15 cellular contexts compared by ENCODE assay signal in the genomic region with DNA sequence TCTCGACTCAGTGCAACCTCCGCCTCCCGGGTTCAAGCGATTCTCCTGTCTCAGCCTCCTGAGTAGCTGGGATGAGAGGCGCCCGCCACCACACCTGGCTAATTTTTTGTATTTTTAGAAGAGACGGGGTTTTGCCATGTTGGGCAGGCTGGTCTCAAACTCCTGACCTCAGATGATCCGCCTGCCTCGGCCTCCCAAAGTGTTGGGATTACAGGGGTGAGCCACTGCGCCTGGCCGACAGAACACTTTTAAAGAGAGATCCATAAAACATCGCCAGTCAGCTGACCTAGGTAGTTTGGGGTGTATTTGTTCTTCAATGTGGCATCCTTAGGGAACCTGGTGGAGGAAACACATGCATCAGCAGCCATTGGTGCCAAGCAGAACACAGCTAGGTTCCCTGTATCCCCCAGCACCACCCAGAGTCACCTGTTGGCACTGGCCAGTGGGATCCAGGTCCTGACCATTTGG. TPM values are rescaled to one million over a fixed set of nuclear protein-coding genes. Genes with fewer than 3 reads are reported as not detected.
A peak's percentile ranks its signal among the peaks of the same experiment; 100 is the strongest.
DNase-seq lines count a peak whose midpoint lies in the region; ATAC-seq and TF ChIP-seq lines count a peak whose summit lies in the region.
"Not testable (repeated sequence)": the region's sequence is repeated elsewhere in the genome, so short reads cannot be mapped to it uniquely, and the experiment has no call there.
"Had no signal": no experiment of that assay in that cellular context is flagged by ENCODE, and none has a peak within 500 bp of the region (broad histone marks: within the 10 kb centered on the region; RNA-seq: fewer than 3 reads in every experiment).

No MANE protein-coding gene starts in this region.

- intact Hi-C loops in MCF 10A (cut with micrococcal nuclease) (loop anchor here (1.0 to 2.0 kb wide), 2 partner anchors 35 to 129 kb away; no protein-coding TSS in a partner anchor), left lung (cut with DNase I) (loop anchor here in 1 of 2 donors (5.0 kb wide), 1 partner anchor 36 kb away; no protein-coding TSS in a partner anchor)
- intact Hi-C loops in esophagus squamous epithelium (cut with DNase I); posterior vena cava (cut with DNase I); uterus (cut with DNase I; ENCODE audit: low total_unique reads): not testable (repeated sequence)

- CTCF ChIA-PET in MCF 10A (lab: Yijun Ruan, JAX) = interaction anchor here (0.6 to 22.6 kb wide), 26 partner anchors 9 to 211 kb away, joined by 3 to 647 read pairs (median 6); a partner anchor contains a TSS

- not testable (repeated sequence) for H3K4me3 ChIP-seq in Peyer's patch; esophagus squamous epithelium; left lung; subcutaneous abdominal adipose tissue (ENCODE audit: low read depth in 1 of 5, low read length in 5 of 5); uterus

- H3K27ac ChIP-seq in Peyer's patch = peak overlapping the region in 3 of 4 donors; percentile 50 to 80 (median 55)
- H3K27ac ChIP-seq in esophagus squamous epithelium = peak overlapping the region; percentile 71 to 86 (median 84)
- H3K27ac ChIP-seq in left lung = peak overlapping the region; percentile 28 to 50
- peak overlapping the region; percentile 61 for H3K27ac ChIP-seq in subcutaneous abdominal adipose tissue (ENCODE audit: low read depth, low read length)
- peak overlapping the region; percentile 88 to 90 for H3K27ac ChIP-seq in uterus

- peak overlapping the region in 2 of 5 donors; percentile 35 to 52 for H3K9ac ChIP-seq in subcutaneous abdominal adipose tissue (ENCODE audit: low read length in 5 of 5)

- not testable (repeated sequence) for H3K4me1 ChIP-seq in Peyer's patch, left lung
- peaks cover 18 to 76% (median 29%) of the 10 kb centered on the region in 3 donors for H3K4me1 ChIP-seq in esophagus squamous epithelium
- peaks cover 0 to 25% (median 13%) of the 10 kb centered on the region in 5 donors for H3K4me1 ChIP-seq in subcutaneous abdominal adipose tissue (ENCODE audit: control insufficient read depth in 5 of 5, insufficient read depth in 5 of 5, low read length in 5 of 5)
- peaks cover 0 to 11% of the 10 kb centered on the region in 2 donors for H3K4me1 ChIP-seq in uterus

- not testable (repeated sequence) for BruUV-seq in MCF 10A (replicated peaks; lab: Mats Ljungman, UMichigan)

- peak overlapping the region; percentile 46 for H3K4me3 Mint-ChIP-seq in MCF 10A (ENCODE audit: unreplicated experiment)

- whole genome bisulfite sequencing in esophagus squamous epithelium, 2 donors = 83 to 91% methylated on average over 5 to 12 of the region's 12 CpGs

- peak overlapping the region; percentile 95 for H3K27ac Mint-ChIP-seq in MCF 10A (ENCODE audit: low read depth, unreplicated experiment)

- not testable (repeated sequence) for H3K27me3 Mint-ChIP-seq in MCF 10A (ENCODE audit: insufficient read depth, unreplicated experiment)

- not testable (repeated sequence) for H3K9me3 Mint-ChIP-seq in MCF 10A (ENCODE audit: unreplicated experiment)

- DNase-seq in GM10266 (ENCODE audit: extremely low spot score) = peak; percentile 12
- DNase-seq in Peyer's patch = peak in 1 of 3 donors; percentile 45
- not testable (repeated sequence) for DNase-seq in MCF 10A (ENCODE audit: unreplicated experiment); esophagus squamous epithelium (lab: John Stamatoyannopoulos, UW)
- peak; percentile 22 to 38 for DNase-seq in left lung
- peak; percentile 69 for DNase-seq in posterior vena cava (ENCODE audit: low spot score)
- DNase-seq in uterus = peak; percentile 15 to 18

- peaks cover 34% of the 10 kb centered on the region for H3K4me1 Mint-ChIP-seq in MCF 10A (ENCODE audit: insufficient read depth, unreplicated experiment)

- not testable (repeated sequence) for ATAC-seq in left lung

- not testable (repeated sequence) for H3K27me3 ChIP-seq in Peyer's patch; esophagus squamous epithelium; left lung; subcutaneous abdominal adipose tissue (ENCODE audit: control insufficient read depth in 5 of 5, insufficient read depth in 4 of 5, low read length in 5 of 5); uterus

- not testable (repeated sequence) for TF ChIP-seq CTCF in GM10266 (IDR thresholded peaks at IDR 0.05; ENCODE audit: control insufficient read depth, insufficient read depth, low read depth, missing control alignments); Peyer's patch (IDR thresholded peaks at IDR 0.05); MCF 10A (IDR thresholded peaks at IDR 0.05; ENCODE audit: unreplicated experiment); esophagus squamous epithelium (IDR thresholded peaks at IDR 0.05); left lung (IDR thresholded peaks at IDR 0.05); uterus (IDR thresholded peaks at IDR 0.05)

- not testable (repeated sequence) for TF ChIP-seq POLR2A in Peyer's patch (IDR thresholded peaks at IDR 0.05); esophagus squamous epithelium (IDR thresholded peaks at IDR 0.05); uterus (IDR thresholded peaks at IDR 0.05)

- H3K36me3 ChIP-seq in Peyer's patch (peaks cover 0 to 30% (median 0%) of the 10 kb centered on the region in 3 donors), esophagus squamous epithelium (peaks cover 4 to 39% (median 9%) of the 10 kb centered on the region in 3 donors), left lung (peaks cover 0 to 31% of the 10 kb centered on the region in 2 donors), subcutaneous abdominal adipose tissue (ENCODE audit: control insufficient read depth in 5 of 5, insufficient read depth in 5 of 5, low read length in 5 of 5) (peaks cover 0 to 27% (median 22%) of the 10 kb centered on the region in 5 donors)
- not testable (repeated sequence) for H3K36me3 ChIP-seq in uterus

- H3K9me3 ChIP-seq in Peyer's patch; esophagus squamous epithelium; left lung; subcutaneous abdominal adipose tissue (ENCODE audit: control insufficient read depth in 5 of 5, low read length in 5 of 5); uterus: not testable (repeated sequence)

- H3K36me3 Mint-ChIP-seq in MCF 10A (ENCODE audit: insufficient read depth, unreplicated experiment) = peaks cover 83% of the 10 kb centered on the region

- POLR2A ChIA-PET in MCF 10A (lab: Yijun Ruan, JAX) = interaction anchor here (0.5 to 22.1 kb wide), 18 partner anchors 7 to 263 kb away, joined by 3 to 749 read pairs (median 8); a partner anchor contains a TSS

RNA-seq across cellular contexts. Expression of a gene that starts 28.4 kb away (rescaled TPM):
- total RNA-seq in Peyer's patch (100 to 1,000 TPM; 150 to 455 (median 312) TPM), MCF 10A (2022) (90.0 and 101 TPM in 2 replicates), esophagus squamous epithelium (100 to 1,000 TPM in 3 of 4 donors, 10 to 100 TPM in 1; 57.7 to 215 (median 128) TPM), left lung (100 to 1,000 TPM in 1 of 2 donors, 10 to 100 TPM in 1; 65.0 to 128 TPM), posterior vena cava (10 to 100 TPM; 76.4 to 76.7 TPM), uterus (100 to 1,000 TPM in 1 of 4 donors, 10 to 100 TPM in 3; 23.5 to 133 (median 60.9) TPM)

RNA-seq across cellular contexts. Expression of a gene that starts 29.4 kb away (rescaled TPM):
- total RNA-seq in Peyer's patch (not detected), MCF 10A (2022) (not detected in 2 replicates), esophagus squamous epithelium (not detected), left lung (not detected), posterior vena cava (not detected), uterus (under 1 TPM in 2 of 4 donors, not detected in 2; 0.37 to 0.55 TPM)
- total RNA-seq: activated naive CD4-positive, alpha-beta T cell treated with anti-CD3 and anti-CD28 coated beads, Interleukin-2, amount 50 U/mL, for 72 hours; activated T-helper 2 cell treated with anti-CD3 and anti-CD28 coated beads, Interferon-gamma antibody, Interleukin-2, Interleukin-4, amounts not matched to agents 10 μg/mL and 5 μg/mL and 100 μg/mL, durations not matched to agents 14 hours and 24 hours and 36 hours; esophagus mucosa; glomerular endothelial cell; HFFc6; natural killer cell treated with Interleukin-12 subunit alpha and Interleukin-12 subunit beta and Interleukin-15 and Interleukin-18, amount 100 ng/mL, for 72 hours; PC-3 had no signal

RNA-seq across cellular contexts. Expression of a gene that starts 38.5 kb away (rescaled TPM):
- 10 to 100 TPM in 1 of 4 donors, 1 to 10 TPM in 3; 7.4 to 13.1 (median 9.1) TPM for total RNA-seq in Peyer's patch
- total RNA-seq in MCF 10A (2022) = 31.9 and 32.5 TPM in 2 replicates
- total RNA-seq in esophagus squamous epithelium = 10 to 100 TPM; 15.1 to 31.3 (median 18.2) TPM
- 10 to 100 TPM; 13.4 to 14.7 TPM for total RNA-seq in left lung
- 10 to 100 TPM; 13.0 to 16.2 TPM for total RNA-seq in posterior vena cava
- total RNA-seq in uterus = 10 to 100 TPM in 2 of 4 donors, 1 to 10 TPM in 2; 2.6 to 11.1 (median 7.8) TPM

RNA-seq across cellular contexts. Expression of a gene that starts 38.6 kb away (rescaled TPM):
- 100 to 1,000 TPM; 142 to 246 (median 153) TPM for total RNA-seq in Peyer's patch
- total RNA-seq in MCF 10A (2022) = 356 and 372 TPM in 2 replicates
- 100 to 1,000 TPM; 293 to 431 (median 357) TPM for total RNA-seq in esophagus squamous epithelium
- 100 to 1,000 TPM; 174 to 211 TPM for total RNA-seq in left lung
- total RNA-seq in posterior vena cava = 100 to 1,000 TPM; 112 to 178 TPM
- total RNA-seq in uterus = 100 to 1,000 TPM in 3 of 4 donors, 10 to 100 TPM in 1; 94.8 to 195 (median 141) TPM

RNA-seq across cellular contexts. Expression of a gene that starts 45.1 kb away (rescaled TPM):
- total RNA-seq in Peyer's patch = 10 to 100 TPM in 1 of 4 donors, 1 to 10 TPM in 3; 2.6 to 13.2 (median 6.0) TPM
- 8.6 and 9.1 TPM in 2 replicates for total RNA-seq in MCF 10A (2022)
- 1 to 10 TPM; 4.8 to 8.9 (median 7.1) TPM for total RNA-seq in esophagus squamous epithelium
- total RNA-seq in left lung = 1 to 10 TPM; 7.4 to 9.9 TPM
- total RNA-seq in posterior vena cava = 1 to 10 TPM; 6.2 to 6.3 TPM
- 10 to 100 TPM in 1 of 4 donors, 1 to 10 TPM in 3; 5.3 to 11.5 (median 7.5) TPM for total RNA-seq in uterus

Comparison
In these comparisons a context has a peak if more than half of its experiments do, and no peak if none do; other contexts are left out.
1. H3K27ac ChIP-seq: peak in every context shown above with its lines; median percentile 89 in uterus; 84 in esophagus squamous epithelium; 61 in subcutaneous abdominal adipose tissue; 55 in Peyer's patch; 39 in left lung.